In genomic region chr22:30210235-30210831, GRCh38 we compare ENCODE assay signal across 11 cellular contexts. TPM values are rescaled to one million over a fixed set of nuclear protein-coding genes. Genes with fewer than 3 reads are reported as not detected.
DNase-seq lines count a peak whose midpoint lies in the region; ATAC-seq and FAIRE-seq lines count a peak whose summit lies in the region.
"Had no signal": no experiment of that assay in that cellular context is flagged by ENCODE, and none has a peak within 500 bp of the region (broad histone marks: within the 10 kb centered on the region; RNA-seq: fewer than 3 reads in every experiment).

No MANE protein-coding gene starts in this region.

- intact Hi-C loops in activated CD4-positive, alpha-beta T cell treated with anti-CD3 and anti-CD28 coated beads for 36 hours (cut with DNase I, micrococcal nuclease) = no loop called here

- no peaks in the 10 kb centered on the region for H3K27me3 Mint-ChIP-seq in activated CD4-positive, alpha-beta T cell treated with anti-CD3 and anti-CD28 coated beads for 36 hours

- H3K9me3 Mint-ChIP-seq in activated CD4-positive, alpha-beta T cell treated with anti-CD3 and anti-CD28 coated beads for 36 hours (ENCODE audit: low read depth) = no peaks in the 10 kb centered on the region

- CTCF ChIA-PET in activated CD4-positive, alpha-beta T cell treated with anti-CD3 and anti-CD28 coated beads for 36 hours (lab: Charles Lee) = interaction anchor here (0.5 kb wide), 1 partner anchor 133 kb away, joined by 3 read pairs; no protein-coding TSS in a partner anchor

- H3K4me1 Mint-ChIP-seq in activated CD4-positive, alpha-beta T cell treated with anti-CD3 and anti-CD28 coated beads for 36 hours = peaks cover 13% of the 10 kb centered on the region

- no peaks in the 10 kb centered on the region for H3K36me3 Mint-ChIP-seq in activated CD4-positive, alpha-beta T cell treated with anti-CD3 and anti-CD28 coated beads for 36 hours (ENCODE audit: low read depth)

- ATAC-seq in HG03342 (IDR thresholded peaks at IDR 0.05; ENCODE audit: unreplicated experiment) = no peak
- ATAC-seq in activated CD4-positive, alpha-beta T cell treated with anti-CD3 and anti-CD28 coated beads for 36 hours = no peak

- H3K27ac Mint-ChIP-seq in activated CD4-positive, alpha-beta T cell treated with anti-CD3 and anti-CD28 coated beads for 36 hours = no peak overlapping the region

- DNase-seq in EL (peak; percentile 76), RCC 7860 (ENCODE audit: low spot score) (peak; percentile 94), fibroblast of peridontal ligament (ENCODE audit: extremely low read depth) (peak; percentile 60), pons (ENCODE audit: low spot score) (peak; percentile 59), iPS-NIHi7 (ENCODE audit: extremely low spot score) (no peak), NCI-H2081 (lab: John Stamatoyannopoulos, UW) (no peak)
- no peak for DNase-seq in activated CD4-positive, alpha-beta T cell treated with anti-CD3 and anti-CD28 coated beads for 36 hours
- DNase-seq: activated CD8-positive, alpha-beta memory T cell treated with anti-CD3 and anti-CD28 coated beads, Interleukin-2, amount 50 U/mL, for 48 hours; colonic mucosa; DND-41 had no signal

- POLR2A ChIA-PET in activated CD4-positive, alpha-beta T cell treated with anti-CD3 and anti-CD28 coated beads for 36 hours (lab: Charles Lee) = no interaction called here

- peak; percentile 88 for FAIRE-seq in RCC 7860 (lab: Jason Lieb, UNC)

- no peak overlapping the region for H3K4me3 Mint-ChIP-seq in activated CD4-positive, alpha-beta T cell treated with anti-CD3 and anti-CD28 coated beads for 36 hours

RNA-seq across cellular contexts. Expression of gene LIF, which starts 36.2 kb away (rescaled TPM):
- total RNA-seq in activated CD4-positive, alpha-beta T cell treated with anti-CD3 and anti-CD28 coated beads for 36 hours = 100 to 1,000 TPM in 1 of 2 experiments, 10 to 100 TPM in 1; 77.3 to 105 TPM

RNA-seq across cellular contexts. Expression of gene OSM, which starts 56.3 kb away (rescaled TPM):
- total RNA-seq in activated CD4-positive, alpha-beta T cell treated with anti-CD3 and anti-CD28 coated beads for 36 hours = 10 to 100 TPM; 13.8 to 17.6 TPM

Comparison
In these comparisons a context has a peak if more than half of its experiments do, and no peak if none do; other contexts are left out.
1. DNase-seq: peak in EL (single experiment), RCC 7860 (single experiment), fibroblast of peridontal ligament (single experiment) and pons (single experiment); none in iPS-NIHi7 (single experiment), activated CD4-positive, alpha-beta T cell treated with anti-CD3 and anti-CD28 coated beads for 36 hours (single experiment) and NCI-H2081 (0 of 2).